ENCODE assay signal across 17 cellular contexts in genomic region chr6:16324622-16325225, GRCh38.
A peak's percentile ranks its signal among the peaks of the same experiment; 100 is the strongest.
DNase-seq lines count a peak whose midpoint lies in the region; ATAC-seq and TF ChIP-seq lines count a peak whose summit lies in the region.
"Had no signal": no experiment of that assay in that cellular context is flagged by ENCODE, and none has a peak within 500 bp of the region (broad histone marks: within the 10 kb centered on the region; RNA-seq: fewer than 3 reads in every experiment).

No MANE protein-coding gene starts in this region.

- 85 to 94% (median 89%) methylated on average over 7 of the region's 7 CpGs for WGBS in stomach, 5 donors

- intact Hi-C loops in naive thymus-derived CD4-positive, alpha-beta T cell (cut with micrococcal nuclease): loop anchor here (5.0 kb wide), 7 partner anchors 87 to 1938 kb away; partner anchors contain the start of genes DEK (in 2 of the 2), FAM8A1 (in 1 of the 2), GMPR (in 1 of the 2) and JARID2 (in 1 of the 2)
- intact Hi-C loops in stomach (cut with DNase I; ENCODE audit: low total_unique reads): no loop called here

- H3K27ac Mint-ChIP-seq in naive thymus-derived CD4-positive, alpha-beta T cell: peak overlapping the region in 8 of 9 donors; percentile 30 to 95 (median 66)

- DNase-seq in ELF-1 (ENCODE audit: low read depth, low spot score) (peak; percentile 40), LHCN-M2 (ENCODE audit: low read depth) (peak; percentile 45), astrocyte of the hippocampus (ENCODE audit: low read depth, low spot score) (peak; percentile 50), mucosa of gallbladder (ENCODE audit: low spot score) (no peak), NCI-H187 (lab: John Stamatoyannopoulos, UW) (no peak), stomach (no peak)
- no peak for DNase-seq in naive thymus-derived CD4-positive, alpha-beta T cell
- DNase-seq: activated T-cell treated with anti-CD3 and anti-CD28 coated beads for 4 hours; GOT3; Karpas-422; kidney glomerular epithelial cell; naive B cell; NCI-H2081 treated with DMSO at 0.1 percent for 48 hours; Right ventricle myocardium superior; sigmoid colon; stimulated activated naive CD8-positive, alpha-beta T cell treated with anti-CD3 and anti-CD28 coated beads, Interleukin-15, Interleukin-2, amounts not matched to agents 100 U/mL and 50 U/mL, for 24 hours had no signal

- no peaks in the 10 kb centered on the region for H3K27me3 ChIP-seq in naive thymus-derived CD4-positive, alpha-beta T cell (ENCODE audit: control insufficient read depth in 2 of 2, insufficient read depth in 2 of 2, low read length in 2 of 2)
- H3K27me3 ChIP-seq in stomach: no peaks in the 10 kb centered on the region
- H3K27me3 ChIP-seq: BLaER1, sigmoid colon had no signal

- no peak for TF ChIP-seq EP300 in stomach (IDR thresholded peaks at IDR 0.05)

- POLR2A ChIA-PET in naive thymus-derived CD4-positive, alpha-beta T cell (lab: Charles Lee): interaction anchor here (0.8 kb wide), 1 partner anchor 23 kb away, joined by 5 read pairs; no protein-coding TSS in a partner anchor

- H3K9me3 Mint-ChIP-seq in naive thymus-derived CD4-positive, alpha-beta T cell: no peaks in the 10 kb centered on the region
- H3K9me3 Mint-ChIP-seq: naive B cell had no signal

- CTCF ChIA-PET in naive thymus-derived CD4-positive, alpha-beta T cell (lab: Charles Lee): interaction anchor here (0.6 to 3.2 kb wide), 5 partner anchors 7 to 501 kb away, joined by 3 to 25 read pairs (median 3); no protein-coding TSS in a partner anchor

- no peak for TF ChIP-seq CTCF in stomach (IDR thresholded peaks at IDR 0.05)

- H3K4me3 Mint-ChIP-seq in naive thymus-derived CD4-positive, alpha-beta T cell: peak overlapping the region in 1 of 10 donors; percentile 4
- H3K4me3 Mint-ChIP-seq: naive B cell had no signal

- no peak overlapping the region for H3K27ac ChIP-seq in naive thymus-derived CD4-positive, alpha-beta T cell (ENCODE audit: low read depth, low read length)
- no peak overlapping the region for H3K27ac ChIP-seq in stomach
- H3K27ac ChIP-seq: BLaER1 had no signal

- H3K4me1 ChIP-seq in naive thymus-derived CD4-positive, alpha-beta T cell (ENCODE audit: control insufficient read depth in 2 of 2, insufficient read depth in 2 of 2, low read length in 2 of 2): peaks cover 41 to 44% of the 10 kb centered on the region in 2 donors
- H3K4me1 ChIP-seq in stomach: peaks cover 16 to 45% (median 29%) of the 10 kb centered on the region in 4 donors

- peaks cover 23 to 56% (median 51%) of the 10 kb centered on the region in 7 donors for H3K4me1 Mint-ChIP-seq in naive thymus-derived CD4-positive, alpha-beta T cell

- no peaks in the 10 kb centered on the region for H3K27me3 Mint-ChIP-seq in naive thymus-derived CD4-positive, alpha-beta T cell
- H3K27me3 Mint-ChIP-seq: naive B cell had no signal

- peaks cover 0 to 10% (median 0%) of the 10 kb centered on the region in 3 experiments for H3K36me3 ChIP-seq in naive thymus-derived CD4-positive, alpha-beta T cell (ENCODE audit: control insufficient read depth in 2 of 3, insufficient read depth in 3 of 3, low read length in 3 of 3)
- H3K36me3 ChIP-seq in stomach: peaks cover 19 to 35% (median 29%) of the 10 kb centered on the region in 4 donors

- H3K4me3 ChIP-seq in naive thymus-derived CD4-positive, alpha-beta T cell (ENCODE audit: low read length): no peak overlapping the region
- H3K4me3 ChIP-seq in stomach: no peak overlapping the region
- H3K4me3 ChIP-seq: BLaER1, sigmoid colon had no signal

- peaks cover 0 to 29% (median 14%) of the 10 kb centered on the region in 5 donors for H3K36me3 Mint-ChIP-seq in naive thymus-derived CD4-positive, alpha-beta T cell
- H3K36me3 Mint-ChIP-seq: naive B cell had no signal

- ATAC-seq in naive thymus-derived CD4-positive, alpha-beta T cell: no peak
- ATAC-seq: stimulated activated naive CD8-positive, alpha-beta T cell treated with anti-CD3 and anti-CD28 coated beads, Interleukin-15, Interleukin-2, amounts not matched to agents 100 U/mL and 50 U/mL, for 24 hours had no signal

- TF ChIP-seq POLR2A in stomach (IDR thresholded peaks at IDR 0.05): no peak

- no peaks in the 10 kb centered on the region for H3K9me3 ChIP-seq in naive thymus-derived CD4-positive, alpha-beta T cell (ENCODE audit: control insufficient read depth in 2 of 3, low read length in 3 of 3)
- H3K9me3 ChIP-seq in stomach: no peaks in the 10 kb centered on the region
- H3K9me3 ChIP-seq: sigmoid colon had no signal

Comparison
In these comparisons a context has a peak if more than half of its experiments do, and no peak if none do; other contexts are left out.
1. DNase-seq: peak in ELF-1 (single experiment), LHCN-M2 (single experiment) and astrocyte of the hippocampus (single experiment); none in naive thymus-derived CD4-positive, alpha-beta T cell (0 of 9), mucosa of gallbladder (single experiment), NCI-H187 (0 of 2) and stomach (single experiment).